Comparison of ENCODE assay signal across 34 cellular contexts in the genomic region with DNA sequence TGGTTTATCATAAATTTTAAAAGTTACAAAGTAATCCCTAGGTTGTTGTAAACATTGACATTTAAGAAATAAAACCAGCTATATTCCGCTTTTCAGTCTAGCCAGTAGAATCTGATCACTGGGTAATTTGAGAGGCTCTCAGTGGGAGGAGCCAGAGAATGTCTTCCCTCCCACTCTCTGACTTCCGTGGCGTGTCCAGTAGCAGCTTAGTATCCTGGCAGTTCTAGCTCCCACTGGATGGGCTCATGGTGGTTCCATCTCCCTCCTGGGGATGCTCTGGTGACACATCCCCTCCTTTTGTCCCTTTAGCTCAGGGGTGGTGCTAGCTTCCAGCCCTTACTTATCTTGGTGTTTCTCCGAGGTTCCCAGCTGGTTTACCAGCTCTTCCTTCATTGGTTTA. TPM values are rescaled to one million over a fixed set of nuclear protein-coding genes. Genes with fewer than 3 reads are reported as not detected.
DNase-seq lines count a peak whose midpoint lies in the region; ATAC-seq, FAIRE-seq and TF ChIP-seq lines count a peak whose summit lies in the region.
"Had no signal": no experiment of that assay in that cellular context is flagged by ENCODE, and none has a peak within 500 bp of the region (broad histone marks: within the 10 kb centered on the region; RNA-seq: fewer than 3 reads in every experiment).

No MANE protein-coding gene starts in this region.

- no peaks in the 10 kb centered on the region for H3K9me3 ChIP-seq in tibial nerve
- H3K9me3 ChIP-seq: esophagus squamous epithelium, heart left ventricle, mucosa of descending colon, thoracic aorta, vagina had no signal

- TF ChIP-seq CTCF in tibial nerve (IDR thresholded peaks at IDR 0.05), result no peak

- TF ChIP-seq EP300 in tibial nerve (IDR thresholded peaks at IDR 0.05), result no peak

- no peak for FAIRE-seq in H54 (lab: Jason Lieb, UNC)
- FAIRE-seq: A204.1, D721Med, H1 had no signal

- 38 to 44% methylated on average over 4 of the region's 4 CpGs for WGBS in tibial nerve, 2 donors

- no peaks in the 10 kb centered on the region for H3K4me1 ChIP-seq in tibial nerve
- H3K4me1 ChIP-seq: esophagus squamous epithelium, heart left ventricle, vagina had no signal

- TF ChIP-seq POLR2A in H54 (IDR thresholded peaks at IDR 0.05; ENCODE audit: low read depth, low read length) (no peak), tibial nerve (IDR thresholded peaks at IDR 0.05) (no peak)

- H3K9me3 Mint-ChIP-seq in stimulated activated effector memory CD8-positive, alpha-beta T cell treated with anti-CD3 and anti-CD28 coated beads, Interleukin-12 subunit alpha, Interleukin-12 subunit beta, amount 100 ng/mL, for 72 hours, result peaks cover 2% of the 10 kb centered on the region
- H3K9me3 Mint-ChIP-seq: activated CD4-positive, alpha-beta memory T cell treated with anti-CD3 and anti-CD28 coated beads, Interleukin-2, amount 10 ng/mL, durations not matched to agents 7 days and 5 days; activated naive CD4-positive, alpha-beta T cell treated with anti-CD3 and anti-CD28 coated beads for 36 hours; dendritic cell treated with granulocyte-macrophage colony-stimulating factor and Interleukin-4, amounts not matched to agents 40 ng/mL and 50 ng/mL, for 4 days had no signal

- H3K36me3 Mint-ChIP-seq in stimulated activated effector memory CD8-positive, alpha-beta T cell treated with anti-CD3 and anti-CD28 coated beads, Interleukin-12 subunit alpha, Interleukin-12 subunit beta, amount 100 ng/mL, for 72 hours, result no peaks in the 10 kb centered on the region
- H3K36me3 Mint-ChIP-seq: CD4-positive, CD25-positive, alpha-beta regulatory T cell; natural killer cell treated with Interleukin-12 subunit alpha and Interleukin-12 subunit beta and Interleukin-15 and Interleukin-18, amount 100 ng/mL, for 72 hours had no signal

- no peak overlapping the region for H3K27ac Mint-ChIP-seq in stimulated activated effector memory CD8-positive, alpha-beta T cell treated with anti-CD3 and anti-CD28 coated beads, Interleukin-12 subunit alpha, Interleukin-12 subunit beta, amount 100 ng/mL, for 72 hours
- H3K27ac Mint-ChIP-seq: activated CD4-positive, alpha-beta memory T cell treated with anti-CD3 and anti-CD28 coated beads, Interleukin-2, amount 10 ng/mL, durations not matched to agents 7 days and 5 days; activated naive CD4-positive, alpha-beta T cell treated with anti-CD3 and anti-CD28 coated beads for 36 hours; CD4-positive, CD25-positive, alpha-beta regulatory T cell; dendritic cell treated with granulocyte-macrophage colony-stimulating factor and Interleukin-4, amounts not matched to agents 40 ng/mL and 50 ng/mL, for 4 days; natural killer cell treated with Interleukin-12 subunit alpha and Interleukin-12 subunit beta and Interleukin-15 and Interleukin-18, amount 100 ng/mL, for 72 hours had no signal

- peak; percentile 3 for DNase-seq in A172 (ENCODE audit: low spot score)
- DNase-seq in H54 (ENCODE audit: insufficient read length, low spot score), result peak; percentile 2
- DNase-seq in M059J (ENCODE audit: low read depth), result peak; percentile 2
- peak; percentile 12 for DNase-seq in iPS DF 19.7 (ENCODE audit: low read depth, low spot score)
- no peak for DNase-seq in stimulated activated effector memory CD8-positive, alpha-beta T cell treated with anti-CD3 and anti-CD28 coated beads, Interleukin-12 subunit alpha, Interleukin-12 subunit beta, amount 100 ng/mL, for 72 hours (ENCODE audit: low spot score in 2 of 2)
- no peak for DNase-seq in RKO (ENCODE audit: low spot score)
- DNase-seq in tibial nerve (ENCODE audit: low spot score in 2 of 2), result no peak
- no peak for DNase-seq in sciatic nerve (ENCODE audit: low spot score)
- DNase-seq: activated CD4-positive, alpha-beta memory T cell treated with anti-CD3 and anti-CD28 coated beads, Interleukin-2, amount 10 ng/mL, durations not matched to agents 7 days and 5 days; activated CD8-positive, alpha-beta memory T cell treated with anti-CD3 and anti-CD28 coated beads, Interleukin-2, amount 50 U/mL, for 4 hours; activated naive CD4-positive, alpha-beta T cell treated with anti-CD3 and anti-CD28 coated beads for 36 hours; AML-193; CD4-positive, CD25-positive, alpha-beta regulatory T cell; central memory CD4-positive, alpha-beta T cell; DND-41; esophagus squamous epithelium; foreskin melanocyte; heart left ventricle; MM.1S; mucosa of descending colon; NCI-H1930; NCI-H526 treated with DMSO at 0.1 percent for 48 hours; ovary; SHP77 treated with DMSO at 0.1 percent for 48 hours; stimulated activated naive CD4-positive, alpha-beta T cell treated with Interleukin-2 at 50 U/mL for 16 hours had no signal

- H3K27me3 ChIP-seq in tibial nerve, result no peaks in the 10 kb centered on the region
- H3K27me3 ChIP-seq: heart left ventricle, ovary, vagina had no signal

- no peaks in the 10 kb centered on the region for H3K4me1 Mint-ChIP-seq in stimulated activated effector memory CD8-positive, alpha-beta T cell treated with anti-CD3 and anti-CD28 coated beads, Interleukin-12 subunit alpha, Interleukin-12 subunit beta, amount 100 ng/mL, for 72 hours
- H3K4me1 Mint-ChIP-seq: activated CD4-positive, alpha-beta memory T cell treated with anti-CD3 and anti-CD28 coated beads, Interleukin-2, amount 10 ng/mL, durations not matched to agents 7 days and 5 days; CD4-positive, CD25-positive, alpha-beta regulatory T cell had no signal

- H3K36me3 ChIP-seq in tibial nerve, result no peaks in the 10 kb centered on the region
- H3K36me3 ChIP-seq: esophagus squamous epithelium, heart left ventricle, ovary, thoracic aorta, vagina had no signal

- no peak for ATAC-seq in stimulated activated effector memory CD8-positive, alpha-beta T cell treated with anti-CD3 and anti-CD28 coated beads, Interleukin-12 subunit alpha, Interleukin-12 subunit beta, amount 100 ng/mL, for 72 hours
- no peak for ATAC-seq in sciatic nerve
- ATAC-seq: heart left ventricle; mucosa of descending colon; natural killer cell treated with Interleukin-12 subunit alpha and Interleukin-12 subunit beta and Interleukin-15 and Interleukin-18, amount 100 ng/mL, for 72 hours; Panc1 had no signal

- H3K4me3 Mint-ChIP-seq in stimulated activated effector memory CD8-positive, alpha-beta T cell treated with anti-CD3 and anti-CD28 coated beads, Interleukin-12 subunit alpha, Interleukin-12 subunit beta, amount 100 ng/mL, for 72 hours, result no peak overlapping the region
- H3K4me3 Mint-ChIP-seq: activated CD4-positive, alpha-beta memory T cell treated with anti-CD3 and anti-CD28 coated beads, Interleukin-2, amount 10 ng/mL, durations not matched to agents 7 days and 5 days; activated naive CD4-positive, alpha-beta T cell treated with anti-CD3 and anti-CD28 coated beads for 36 hours; CD4-positive, CD25-positive, alpha-beta regulatory T cell; dendritic cell treated with granulocyte-macrophage colony-stimulating factor and Interleukin-4, amounts not matched to agents 40 ng/mL and 50 ng/mL, for 4 days; natural killer cell treated with Interleukin-12 subunit alpha and Interleukin-12 subunit beta and Interleukin-15 and Interleukin-18, amount 100 ng/mL, for 72 hours had no signal

- intact Hi-C loops in sciatic nerve (cut with DNase I), result no loop called here

- no peak overlapping the region for H3K27ac ChIP-seq in tibial nerve
- H3K27ac ChIP-seq: esophagus squamous epithelium, heart left ventricle, ovary, thoracic aorta, vagina had no signal

- no peak overlapping the region for H3K4me3 ChIP-seq in tibial nerve
- H3K4me3 ChIP-seq: esophagus squamous epithelium, heart left ventricle, lung, mucosa of descending colon, ovary, thoracic aorta, vagina had no signal

RNA-seq across cellular contexts. Expression of a gene that starts 34.5 kb away (rescaled TPM):
- 0.10 TPM in 1 of 2 replicates, not detected in the other for total RNA-seq in A172 (2014; rRNA removed; shearing (Covaris generic))
- total RNA-seq in M059J (2014; rRNA removed; shearing (Covaris generic)), result 0.02 and 0.59 TPM in 2 replicates
- under 1 TPM in 1 of 4 donors, not detected in 3; 0.20 TPM for total RNA-seq in tibial nerve
- not detected for total RNA-seq in sciatic nerve
- total RNA-seq: activated CD4-positive, alpha-beta memory T cell treated with anti-CD3 and anti-CD28 coated beads, Interleukin-2, amount 10 ng/mL, durations not matched to agents 7 days and 5 days; activated naive CD4-positive, alpha-beta T cell treated with anti-CD3 and anti-CD28 coated beads for 36 hours; CD4-positive, CD25-positive, alpha-beta regulatory T cell; natural killer cell treated with Interleukin-12 subunit alpha and Interleukin-12 subunit beta and Interleukin-15 and Interleukin-18, amount 100 ng/mL, for 72 hours had no signal

Comparison
In these comparisons a context has a peak if more than half of its experiments do, and no peak if none do; other contexts are left out.
1. DNase-seq: peak in A172 (single experiment), H54 (single experiment), M059J (single experiment) and iPS DF 19.7 (single experiment); none in stimulated activated effector memory CD8-positive, alpha-beta T cell treated with anti-CD3 and anti-CD28 coated beads, Interleukin-12 subunit alpha, Interleukin-12 subunit beta, amount 100 ng/mL, for 72 hours (0 of 2), RKO (single experiment), tibial nerve (0 of 2) and sciatic nerve (single experiment).